In the genomic region with DNA sequence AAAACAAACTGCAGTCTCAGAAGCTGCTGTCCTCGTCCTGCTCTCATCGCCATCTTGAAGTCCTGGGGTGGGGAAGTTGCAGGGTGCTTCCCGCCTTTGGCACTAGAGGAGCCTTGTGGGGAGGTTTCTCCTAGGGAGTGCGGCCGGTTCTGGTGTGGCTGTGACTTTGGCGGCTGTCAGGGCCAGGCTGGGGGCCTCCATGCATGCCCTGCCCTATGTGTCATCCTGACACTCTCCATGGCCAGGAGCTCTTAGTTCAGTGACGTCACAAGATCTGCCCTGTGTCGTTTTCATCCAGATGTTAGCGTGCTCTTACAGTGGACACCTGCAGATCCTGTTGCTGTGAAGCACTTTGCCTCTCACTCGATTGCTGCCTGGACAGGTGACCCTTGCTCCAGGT, we compare ENCODE assay signal across 19 cellular contexts. TPM values are rescaled to one million over a fixed set of nuclear protein-coding genes. Genes with fewer than 3 reads are reported as not detected.
DNase-seq lines count a peak whose midpoint lies in the region; ATAC-seq, FAIRE-seq and TF ChIP-seq lines count a peak whose summit lies in the region.
"Had no signal": no experiment of that assay in that cellular context is flagged by ENCODE, and none has a peak within 500 bp of the region (broad histone marks: within the 10 kb centered on the region; RNA-seq: fewer than 3 reads in every experiment).

No MANE protein-coding gene starts in this region.

- H3K9ac ChIP-seq in IMR-90 (ENCODE audit: low read depth, low read length) (no peak overlapping the region), trophoblast cell (ENCODE audit: low read length) (no peak overlapping the region)

- H3K18ac ChIP-seq in IMR-90 (ENCODE audit: low read depth, low read length) (no peak overlapping the region), trophoblast cell (ENCODE audit: low read length) (no peak overlapping the region)

- no peak overlapping the region for H2BK20ac ChIP-seq in IMR-90 (ENCODE audit: low read depth, low read length)

- H4K20me1 ChIP-seq in IMR-90 (ENCODE audit: insufficient read depth, low read length): peaks cover 31% of the 10 kb centered on the region

- no peak overlapping the region for H2BK12ac ChIP-seq in trophoblast cell (ENCODE audit: low read length)

- H3K9me3 ChIP-seq in IMR-90 (ENCODE audit: control insufficient read depth, insufficient read depth, low read length) (no peaks in the 10 kb centered on the region), small intestine (ENCODE audit: control insufficient read depth, low read depth) (no peaks in the 10 kb centered on the region), trophoblast cell (ENCODE audit: insufficient read depth, low read depth, low read length) (no peaks in the 10 kb centered on the region)
- H3K9me3 ChIP-seq: BLaER1 treated with 17β-estradiol and CSF1 and Interleukin-3, amounts not matched to agents 10 nM and 100 nM; esophagus muscularis mucosa; prostate gland had no signal

- H2AK5ac ChIP-seq in IMR-90 (ENCODE audit: low read depth, low read length) (no peak overlapping the region), trophoblast cell (ENCODE audit: low read length) (no peak overlapping the region)

- H3K9me1 ChIP-seq in IMR-90 (ENCODE audit: insufficient read depth, low read length): peaks cover 29% of the 10 kb centered on the region

- FAIRE-seq in small intestine (lab: Jason Lieb, UNC): no peak

- no peak overlapping the region; the same call in 2 of the 3 replicates for H2BK15ac ChIP-seq in IMR-90 (ENCODE audit: low read depth, low read length)

- dilution Hi-C loops in IMR-90 (cut with HindIII; ENCODE audit: low sequenced_read_pairs, unreplicated experiment): no loop called here

- in situ Hi-C loops in IMR-90 (cut with MboI; ENCODE audit: low sequenced_read_pairs): no loop called here

- peaks cover 39 to 74% of the 10 kb centered on the region in 2 experiments for H3K79me1 ChIP-seq in IMR-90 (ENCODE audit: low read depth in 1 of 2, low read length in 2 of 2)
- H3K79me1 ChIP-seq in trophoblast cell (ENCODE audit: low read length): no peaks in the 10 kb centered on the region

- intact Hi-C loops in IMR-90 (cut with micrococcal nuclease): no loop called here

- peak overlapping the region; percentile 31 for H2BK5ac ChIP-seq in IMR-90 (ENCODE audit: low read depth, low read length, poor library complexity, severe bottlenecking)
- no peak overlapping the region for H2BK5ac ChIP-seq in trophoblast cell (ENCODE audit: low read depth, low read length, poor library complexity)

- H3K4me2 ChIP-seq in IMR-90 (ENCODE audit: low read depth, low read length) (peak overlapping the region; percentile 24; the same call in 1 of the 2 replicates), trophoblast cell (ENCODE audit: low read length) (no peak overlapping the region)

- H3K4me1 ChIP-seq in IMR-90 (ENCODE audit: control insufficient read depth, insufficient read depth, low read length) (peaks cover 23% of the 10 kb centered on the region), small intestine (ENCODE audit: control insufficient read depth in 2 of 2, insufficient read depth in 1 of 2, low read depth in 1 of 2, low read length in 1 of 2) (no peaks in the 10 kb centered on the region), trophoblast cell (ENCODE audit: control insufficient read depth in 1 of 2, insufficient read depth in 2 of 2, low read length in 2 of 2) (no peaks in the 10 kb centered on the region)
- H3K4me1 ChIP-seq: prostate gland had no signal

- H3K27ac Mint-ChIP-seq in effector memory CD8-positive, alpha-beta T cell: peak overlapping the region; percentile 16 to 59
- peak overlapping the region; percentile 53 for H3K27ac Mint-ChIP-seq in nephron progenitor cell
- no peak overlapping the region for H3K27ac Mint-ChIP-seq in stimulated activated memory B cell treated with anti-CD40 and anti-IgM and Interleukin-4, amounts not matched to agents 10 μg/mL and 1 μg/mL and 100 μg/mL, for 72 hours
- H3K27ac Mint-ChIP-seq: activated T-cell treated with anti-CD3 and anti-CD28 coated beads, Interleukin-2, amount 50 U/mL, for 72 hours; dendritic cell treated with granulocyte-macrophage colony-stimulating factor and Interleukin-4, amounts not matched to agents 40 ng/mL and 50 ng/mL, for 4 days had no signal

- H3K14ac ChIP-seq in IMR-90 (replicated peaks; ENCODE audit: low read depth, low read length) (no peak overlapping the region; the same call in 1 of the 2 replicates), trophoblast cell (ENCODE audit: low read length) (no peak overlapping the region)

- no peak overlapping the region for H2AFZ ChIP-seq in IMR-90 (replicated peaks; ENCODE audit: low read length, poor library complexity)
- no peak overlapping the region for H2AFZ ChIP-seq in trophoblast cell (ENCODE audit: insufficient read depth, low read length, poor library complexity)

- no peak overlapping the region for H3K56ac ChIP-seq in IMR-90 (ENCODE audit: extremely low read depth, insufficient read depth, low read length)

- DNase-seq in AG20443 (ENCODE audit: low spot score) (peak; percentile 83), IMR-90 (peak; percentile 64), nephron progenitor cell (no peak), small intestine (no peak), trophoblast cell (no peak), cortex of kidney (lab: John Stamatoyannopoulos, UW) (no peak)
- DNase-seq in effector memory CD8-positive, alpha-beta T cell: no peak
- DNase-seq: activated CD4-positive, alpha-beta memory T cell treated with anti-CD3 and anti-CD28 coated beads, Interleukin-2, amount 10 ng/mL, durations not matched to agents 7 days and 5 days; activated T-cell treated with anti-CD3 and anti-CD28 coated beads, Interleukin-2, amount 50 U/mL, for 72 hours; amniotic stem cell; KG1; naive thymus-derived CD4-positive, alpha-beta T cell; NCI-H1417 treated with DMSO at 0.1 percent for 48 hours; NCI-H226 had no signal

- H3K27me3 Mint-ChIP-seq in effector memory CD8-positive, alpha-beta T cell: no peaks in the 10 kb centered on the region
- H3K27me3 Mint-ChIP-seq in nephron progenitor cell (ENCODE audit: low read depth, poor library complexity): no peaks in the 10 kb centered on the region
- no peaks in the 10 kb centered on the region for H3K27me3 Mint-ChIP-seq in stimulated activated memory B cell treated with anti-CD40 and anti-IgM and Interleukin-4, amounts not matched to agents 10 μg/mL and 1 μg/mL and 100 μg/mL, for 72 hours
- H3K27me3 Mint-ChIP-seq: activated CD4-positive, alpha-beta memory T cell treated with anti-CD3 and anti-CD28 coated beads, Interleukin-2, amount 10 ng/mL, durations not matched to agents 7 days and 5 days; naive thymus-derived CD4-positive, alpha-beta T cell had no signal

- no peak overlapping the region for H3K4me3 Mint-ChIP-seq in effector memory CD8-positive, alpha-beta T cell
- H3K4me3 Mint-ChIP-seq in nephron progenitor cell: no peak overlapping the region
- no peak overlapping the region for H3K4me3 Mint-ChIP-seq in stimulated activated memory B cell treated with anti-CD40 and anti-IgM and Interleukin-4, amounts not matched to agents 10 μg/mL and 1 μg/mL and 100 μg/mL, for 72 hours
- H3K4me3 Mint-ChIP-seq: activated CD4-positive, alpha-beta memory T cell treated with anti-CD3 and anti-CD28 coated beads, Interleukin-2, amount 10 ng/mL, durations not matched to agents 7 days and 5 days; activated T-cell treated with anti-CD3 and anti-CD28 coated beads, Interleukin-2, amount 50 U/mL, for 72 hours; dendritic cell treated with granulocyte-macrophage colony-stimulating factor and Interleukin-4, amounts not matched to agents 40 ng/mL and 50 ng/mL, for 4 days had no signal

- H3K27ac ChIP-seq in IMR-90 (ENCODE audit: insufficient read depth, low read length) (peak overlapping the region; percentile 20), small intestine (ENCODE audit: low read depth in 1 of 2, low read length in 1 of 2) (no peak overlapping the region), trophoblast cell (ENCODE audit: low read depth, low read length) (no peak overlapping the region)
- H3K27ac ChIP-seq: BLaER1 treated with 17β-estradiol and CSF1 and Interleukin-3, amounts not matched to agents 10 nM and 100 nM; esophagus muscularis mucosa; prostate gland had no signal

- WGBS in IMR-90 (ENCODE audit: extremely low coverage in 2 of 2, insufficient read length in 1 of 2), 2 experiments: 69% methylated on average over 2 of the region's 10 CpGs; no CpG with 5 or more reads in 1 of the 2 experiments
- 70 to 87% (median 72%) methylated on average over 10 of the region's 10 CpGs for WGBS in small intestine, 3 donors
- no CpG with 5 or more reads among the region's 10 CpGs for WGBS in trophoblast cell (ENCODE audit: extremely low coverage, insufficient coverage, insufficient read length)

- H3K79me2 ChIP-seq in trophoblast cell (ENCODE audit: control insufficient read depth, insufficient read depth, low read length, poor library complexity): no peaks in the 10 kb centered on the region

- no peak for TF ChIP-seq RAD21 in IMR-90 (IDR thresholded peaks at IDR 0.05; ENCODE audit: low read length)

- no peak for TF ChIP-seq POLR2A in IMR-90 (IDR thresholded peaks at IDR 0.05; ENCODE audit: low read depth, low read length)

- H3K4me3 ChIP-seq in IMR-90 (ENCODE audit: insufficient read depth, low read depth, low read length) (no peak overlapping the region), small intestine (ENCODE audit: low read depth in 1 of 2, low read length in 2 of 2) (no peak overlapping the region), trophoblast cell (ENCODE audit: low read depth, low read length) (no peak overlapping the region)
- H3K4me3 ChIP-seq: BLaER1 treated with 17β-estradiol and CSF1 and Interleukin-3, amounts not matched to agents 10 nM and 100 nM; esophagus muscularis mucosa; prostate gland had no signal

- H3K4ac ChIP-seq in IMR-90 (ENCODE audit: low read depth, low read length) (no peak overlapping the region), trophoblast cell (ENCODE audit: low read depth, low read length) (no peak overlapping the region)

- no TSS peak for BruUV-seq in IMR-90 (replicated peaks; lab: Mats Ljungman, UMichigan)

- POLR2A ChIA-PET in IMR-90 (lab: Charles Lee; ENCODE audit: unreplicated experiment): no interaction called here

- peak overlapping the region; percentile 14; the same call in 1 of the 2 replicates for H2BK120ac ChIP-seq in IMR-90 (ENCODE audit: low read depth, low read length)
- no peak overlapping the region for H2BK120ac ChIP-seq in trophoblast cell (ENCODE audit: insufficient read depth, low read length, poor library complexity)

- TF ChIP-seq CTCF in IMR-90 (conservative IDR thresholded peaks at IDR 0.05; ENCODE audit: low read depth, low read length) (no peak), nephron progenitor cell (IDR thresholded peaks at IDR 0.05) (no peak)

- H4K8ac ChIP-seq in IMR-90 (ENCODE audit: low read depth in 2 of 2, low read length in 2 of 2) (peak overlapping the region in 1 of 2 experiments; percentile 22; a peak in 1 of 4 replicates), trophoblast cell (ENCODE audit: low read depth, low read length) (no peak overlapping the region)

- H3K27me3 ChIP-seq in IMR-90 (ENCODE audit: control insufficient read depth, insufficient read depth, low read length) (no peaks in the 10 kb centered on the region), small intestine (ENCODE audit: control insufficient read depth in 2 of 2, insufficient read depth in 2 of 2, low read length in 2 of 2) (no peaks in the 10 kb centered on the region), trophoblast cell (ENCODE audit: insufficient read depth, low read length) (no peaks in the 10 kb centered on the region)
- H3K27me3 ChIP-seq: BLaER1 treated with 17β-estradiol and CSF1 and Interleukin-3, amounts not matched to agents 10 nM and 100 nM; esophagus muscularis mucosa had no signal

- peak overlapping the region; percentile 47 for H2AK9ac ChIP-seq in IMR-90 (replicated peaks; ENCODE audit: low read depth, low read length, poor library complexity)

- H3K23ac ChIP-seq in IMR-90 (ENCODE audit: low read depth, low read length) (no peak overlapping the region), trophoblast cell (ENCODE audit: low read length) (no peak overlapping the region)

- no peak overlapping the region for H4K12ac ChIP-seq in trophoblast cell (ENCODE audit: low read depth, low read length)

- H3K9me3 Mint-ChIP-seq in effector memory CD8-positive, alpha-beta T cell: no peaks in the 10 kb centered on the region
- H3K9me3 Mint-ChIP-seq in nephron progenitor cell: no peaks in the 10 kb centered on the region
- no peaks in the 10 kb centered on the region for H3K9me3 Mint-ChIP-seq in stimulated activated memory B cell treated with anti-CD40 and anti-IgM and Interleukin-4, amounts not matched to agents 10 μg/mL and 1 μg/mL and 100 μg/mL, for 72 hours
- H3K9me3 Mint-ChIP-seq: activated CD4-positive, alpha-beta memory T cell treated with anti-CD3 and anti-CD28 coated beads, Interleukin-2, amount 10 ng/mL, durations not matched to agents 7 days and 5 days; activated T-cell treated with anti-CD3 and anti-CD28 coated beads, Interleukin-2, amount 50 U/mL, for 72 hours; dendritic cell treated with granulocyte-macrophage colony-stimulating factor and Interleukin-4, amounts not matched to agents 40 ng/mL and 50 ng/mL, for 4 days; naive thymus-derived CD4-positive, alpha-beta T cell had no signal

- H3K4me1 Mint-ChIP-seq in effector memory CD8-positive, alpha-beta T cell (ENCODE audit: low read depth in 2 of 2): peaks cover 1 to 28% of the 10 kb centered on the region in 2 donors
- no peaks in the 10 kb centered on the region for H3K4me1 Mint-ChIP-seq in nephron progenitor cell
- H3K4me1 Mint-ChIP-seq in stimulated activated memory B cell treated with anti-CD40 and anti-IgM and Interleukin-4, amounts not matched to agents 10 μg/mL and 1 μg/mL and 100 μg/mL, for 72 hours: no peaks in the 10 kb centered on the region

- H4K91ac ChIP-seq in IMR-90 (ENCODE audit: insufficient read depth, low read depth, low read length) (no peak overlapping the region), trophoblast cell (ENCODE audit: low read depth, low read length) (no peak overlapping the region)

- CTCF ChIA-PET in IMR-90 (lab: Yijun Ruan, JAX): no interaction called here

- H3K36me3 ChIP-seq in IMR-90 (ENCODE audit: control insufficient read depth, insufficient read depth, low read length) (peaks cover 75% of the 10 kb centered on the region), small intestine (ENCODE audit: control insufficient read depth in 2 of 2, insufficient read depth in 2 of 2, low read length in 2 of 2) (peaks cover 20 to 30% of the 10 kb centered on the region in 2 donors), trophoblast cell (ENCODE audit: control insufficient read depth in 1 of 2, insufficient read depth in 2 of 2, low read length in 2 of 2) (peaks cover 87 to 92% of the 10 kb centered on the region in 2 experiments)

- ATAC-seq in IMR-90 (ENCODE audit: low read depth): peak; percentile 13
- ATAC-seq in effector memory CD8-positive, alpha-beta T cell (replicated peaks): no peak
- ATAC-seq in stimulated activated memory B cell treated with anti-CD40 and anti-IgM and Interleukin-4, amounts not matched to agents 10 μg/mL and 1 μg/mL and 100 μg/mL, for 72 hours: no peak
- ATAC-seq: activated T-cell treated with anti-CD3 and anti-CD28 coated beads, Interleukin-2, amount 50 U/mL, for 72 hours; naive thymus-derived CD4-positive, alpha-beta T cell had no signal

- H4K5ac ChIP-seq in IMR-90 (ENCODE audit: low read depth, low read length): no peak overlapping the region

- peaks cover 62% of the 10 kb centered on the region for H3K36me3 Mint-ChIP-seq in effector memory CD8-positive, alpha-beta T cell (ENCODE audit: insufficient read depth)
- H3K36me3 Mint-ChIP-seq in nephron progenitor cell (ENCODE audit: low read depth): peaks cover 50% of the 10 kb centered on the region
- H3K36me3 Mint-ChIP-seq in stimulated activated memory B cell treated with anti-CD40 and anti-IgM and Interleukin-4, amounts not matched to agents 10 μg/mL and 1 μg/mL and 100 μg/mL, for 72 hours: peaks cover 77% of the 10 kb centered on the region

RNA-seq across cellular contexts. Expression of a gene that starts 49.6 kb away (rescaled TPM):
- total RNA-seq in IMR-90 (2012; rRNA removed): 1.1 TPM in 2 replicates
- polyA plus RNA-seq in IMR-90 (2012; rRNA removed) (0.98 and 1.5 TPM in 2 replicates), small intestine (1 to 10 TPM; 1.4 to 1.8 (median 1.5) TPM)
- 0.81 and 1.1 TPM in 2 replicates for polyA plus RNA-seq in IMR-90 (2012; cell fraction: cytosol; rRNA removed)
- 1.8 and 3.3 TPM in 2 replicates for polyA plus RNA-seq in IMR-90 (2012; cell fraction: nucleus; rRNA removed; ENCODE audit: low replicate concordance)
- 0.10 and 0.11 TPM in 2 replicates for polyA plus RNA-seq in trophoblast cell (2013)

Comparison
In these comparisons a context has a peak if more than half of its experiments do, and no peak if none do; other contexts are left out.
1. DNase-seq: peak in AG20443 (single experiment) and IMR-90 (single experiment); none in effector memory CD8-positive, alpha-beta T cell (0 of 3), nephron progenitor cell (single experiment), small intestine (single experiment), trophoblast cell (0 of 2) and cortex of kidney (single experiment).